In genomic region chr21:41597811-41598231, GRCh38 we compare ENCODE assay signal across 21 cellular contexts.
DNase-seq lines count a peak whose midpoint lies in the region; ATAC-seq and TF ChIP-seq lines count a peak whose summit lies in the region.
"Had no signal": no experiment of that assay in that cellular context is flagged by ENCODE, and none has a peak within 500 bp of the region (broad histone marks: within the 10 kb centered on the region; RNA-seq: fewer than 3 reads in every experiment).

No MANE protein-coding gene starts in this region.

- TF ChIP-seq CTCF in suprapubic skin (IDR thresholded peaks at IDR 0.05), result no peak

- peak; percentile 20 for DNase-seq in activated CD8-positive, alpha-beta memory T cell treated with anti-CD3 and anti-CD28 coated beads, Interleukin-2, amount 50 U/mL, for 48 hours
- no peak for DNase-seq in activated CD8-positive, alpha-beta memory T cell treated with anti-CD3 and anti-CD28 coated beads, Interleukin-2, amount 50 U/mL, for 4 hours
- DNase-seq in left lobe of liver (ENCODE audit: low spot score) (peak; percentile 40), suprapubic skin (ENCODE audit: low spot score in 2 of 2) (peak; percentile 33 to 67)
- DNase-seq in effector memory CD4-positive, alpha-beta T cell, result no peak
- DNase-seq: 8988T; CD8-positive, alpha-beta memory T cell; HCEC 1CT; MG63; NCI-H1417; NCI-H1694 treated with DMSO at 0.1 percent for 48 hours; NCI-H2081 treated with DMSO at 0.1 percent for 48 hours; NCI-H446; NCI-H526 had no signal

- peak overlapping the region in 9 of 11 experiments; percentile 67 to 86 (median 81); a peak in 17 of 22 replicates for H3K4me2 ChIP-seq in BLaER1 treated with 17β-estradiol and CSF1 and Interleukin-3, amounts not matched to agents 10 nM and 100 nM
- H3K4me2 ChIP-seq: GM23338 had no signal

- peaks cover 49 to 70% (median 66%) of the 10 kb centered on the region in 10 experiments for H3K4me1 ChIP-seq in BLaER1 treated with 17β-estradiol and CSF1 and Interleukin-3, amounts not matched to agents 10 nM and 100 nM
- peaks cover 10% of the 10 kb centered on the region for H3K4me1 ChIP-seq in suprapubic skin
- H3K4me1 ChIP-seq in effector memory CD4-positive, alpha-beta T cell (ENCODE audit: control insufficient read depth, insufficient read depth, low read length, poor library complexity, severe bottlenecking), result no peaks in the 10 kb centered on the region

- WGBS in suprapubic skin, result 84% methylated on average over 4 of the region's 9 CpGs

- ATAC-seq in left lobe of liver (no peak), HG03025 (IDR thresholded peaks at IDR 0.05; ENCODE audit: low FRiP score, unreplicated experiment) (no peak)
- ATAC-seq: GM23338, K562, Right ventricle myocardium inferior had no signal

- H3K27me3 ChIP-seq in BLaER1 treated with 17β-estradiol and CSF1 and Interleukin-3, amounts not matched to agents 10 nM and 100 nM, result no peaks in the 10 kb centered on the region
- H3K27me3 ChIP-seq in suprapubic skin, result peaks cover 4% of the 10 kb centered on the region
- H3K27me3 ChIP-seq in effector memory CD4-positive, alpha-beta T cell (replicated peaks; ENCODE audit: control insufficient read depth, insufficient read depth, low read length, poor library complexity, severe bottlenecking), result no peaks in the 10 kb centered on the region
- H3K27me3 ChIP-seq: SJSA1 had no signal

- peak overlapping the region in 6 of 11 experiments; percentile 67 to 82 (median 78); a peak in 9 of 22 replicates for H3K9ac ChIP-seq in BLaER1 treated with 17β-estradiol and CSF1 and Interleukin-3, amounts not matched to agents 10 nM and 100 nM

- no peak overlapping the region for H3K4me3 ChIP-seq in BLaER1 treated with 17β-estradiol and CSF1 and Interleukin-3, amounts not matched to agents 10 nM and 100 nM
- no peak overlapping the region for H3K4me3 ChIP-seq in suprapubic skin
- H3K4me3 ChIP-seq in effector memory CD4-positive, alpha-beta T cell (ENCODE audit: insufficient read depth, low read depth, low read length, poor library complexity, severe bottlenecking), result no peak overlapping the region
- H3K4me3 ChIP-seq: GM23338, K562, MG63, SJSA1 had no signal

- H3K27ac ChIP-seq in BLaER1 treated with 17β-estradiol and CSF1 and Interleukin-3, amounts not matched to agents 10 nM and 100 nM, result peak overlapping the region in 8 of 11 experiments; percentile 75 to 93 (median 86); a peak in 16 of 22 replicates
- no peak overlapping the region for H3K27ac ChIP-seq in suprapubic skin
- no peak overlapping the region for H3K27ac ChIP-seq in effector memory CD4-positive, alpha-beta T cell (ENCODE audit: insufficient read depth, low read length, poor library complexity, severe bottlenecking)
- H3K27ac ChIP-seq: C4-2B, SJSA1 had no signal

- H3K36me3 ChIP-seq in BLaER1 treated with 17β-estradiol and CSF1 and Interleukin-3, amounts not matched to agents 10 nM and 100 nM, result no peaks in the 10 kb centered on the region
- H3K36me3 ChIP-seq in suprapubic skin, result no peaks in the 10 kb centered on the region
- H3K36me3 ChIP-seq in effector memory CD4-positive, alpha-beta T cell (ENCODE audit: control insufficient read depth, insufficient read depth, low read length), result no peaks in the 10 kb centered on the region
- H3K36me3 ChIP-seq: MG63, SJSA1 had no signal

- no peak for TF ChIP-seq EP300 in suprapubic skin (IDR thresholded peaks at IDR 0.05)

- no peaks in the 10 kb centered on the region for H4K20me1 ChIP-seq in BLaER1 treated with 17β-estradiol and CSF1 and Interleukin-3, amounts not matched to agents 10 nM and 100 nM

- no peaks in the 10 kb centered on the region for H3K9me3 ChIP-seq in BLaER1 treated with 17β-estradiol and CSF1 and Interleukin-3, amounts not matched to agents 10 nM and 100 nM (replicated peaks in 1 of 11)
- no peaks in the 10 kb centered on the region for H3K9me3 ChIP-seq in suprapubic skin
- no peaks in the 10 kb centered on the region for H3K9me3 ChIP-seq in effector memory CD4-positive, alpha-beta T cell (ENCODE audit: control insufficient read depth, low read length)
- H3K9me3 ChIP-seq: MG63, SJSA1 had no signal

- no peak for TF ChIP-seq POLR2A in suprapubic skin (IDR thresholded peaks at IDR 0.05)

Comparison
In these comparisons a context has a peak if more than half of its experiments do, and no peak if none do; other contexts are left out.
1. DNase-seq: peak in activated CD8-positive, alpha-beta memory T cell treated with anti-CD3 and anti-CD28 coated beads, Interleukin-2, amount 50 U/mL, for 48 hours (single experiment), left lobe of liver (single experiment) and suprapubic skin (2 of 2); none in activated CD8-positive, alpha-beta memory T cell treated with anti-CD3 and anti-CD28 coated beads, Interleukin-2, amount 50 U/mL, for 4 hours (single experiment) and effector memory CD4-positive, alpha-beta T cell (0 of 3).
2. H3K27ac ChIP-seq: peak in BLaER1 treated with 17β-estradiol and CSF1 and Interleukin-3, amounts not matched to agents 10 nM and 100 nM (8 of 11); none in suprapubic skin (single experiment) and effector memory CD4-positive, alpha-beta T cell (single experiment).